In the genomic region with DNA sequence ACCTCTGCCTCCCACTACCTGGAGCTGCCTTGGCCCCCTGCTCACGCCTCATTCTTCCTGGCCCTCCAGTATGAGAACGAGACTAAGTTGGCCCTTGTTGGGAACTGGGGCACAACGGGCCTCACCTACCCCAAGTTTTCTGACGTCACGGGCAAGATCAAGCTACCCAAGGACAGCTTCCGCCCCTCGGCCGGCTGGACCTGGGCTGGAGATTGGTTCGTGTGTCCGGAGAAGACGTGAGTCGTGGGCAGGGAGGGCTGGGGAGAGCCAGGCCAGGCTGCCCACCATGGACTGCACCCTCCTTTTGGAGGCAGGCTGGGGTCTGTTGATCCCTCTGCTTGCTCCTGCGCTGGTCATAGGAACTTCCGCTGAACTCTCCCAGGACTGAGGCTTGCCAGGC, we compare ENCODE assay signal across 28 cellular contexts.
"Had no signal": no experiment of that assay in that cellular context is flagged by ENCODE, and none has a peak within 500 bp of the region (broad histone marks: within the 10 kb centered on the region; RNA-seq: fewer than 3 reads in every experiment).

No MANE protein-coding gene starts in this region.

- H3K4me1 ChIP-seq: colonic mucosa, esophagus squamous epithelium, foreskin keratinocyte, gastrocnemius medialis, gastroesophageal sphincter, heart left ventricle had no signal

- H3K36me3 ChIP-seq: colonic mucosa, esophagus squamous epithelium had no signal

- H3K27ac ChIP-seq: colonic mucosa, coronary artery, dorsolateral prefrontal cortex, epithelial cell of prostate, esophagus muscularis mucosa, esophagus squamous epithelium, foreskin keratinocyte, gastrocnemius medialis, gastroesophageal sphincter, heart left ventricle, heart right ventricle had no signal

- H3K27me3 ChIP-seq: colonic mucosa, dorsolateral prefrontal cortex, esophagus muscularis mucosa, esophagus squamous epithelium, gastrocnemius medialis, gastroesophageal sphincter, heart left ventricle, heart right ventricle had no signal

- H3K9me3 ChIP-seq: colonic mucosa, esophagus muscularis mucosa, esophagus squamous epithelium, gastrocnemius medialis, gastroesophageal sphincter, heart left ventricle, heart right ventricle had no signal

- ATAC-seq: effector memory CD8-positive, alpha-beta T cell; esophagus mucosa; foreskin keratinocyte; gastrocnemius medialis; gastroesophageal sphincter; heart left ventricle; heart right ventricle had no signal

- H3K4me3 ChIP-seq: colonic mucosa, coronary artery, dorsolateral prefrontal cortex, esophagus muscularis mucosa, esophagus squamous epithelium, gastrocnemius medialis, gastroesophageal sphincter, heart left ventricle, heart right ventricle had no signal

- DNase-seq: colonic mucosa; cortex of kidney; dermis blood vessel endothelial cell; dorsolateral prefrontal cortex; effector CD4-positive, alpha-beta T cell; effector CD8-positive, alpha-beta T cell; effector memory CD4-positive, alpha-beta T cell; effector memory CD8-positive, alpha-beta T cell; endodermal cell; erythroblast; esophagus squamous epithelium; foreskin fibroblast; foreskin keratinocyte; foreskin melanocyte; gastrocnemius medialis; glutamatergic neuron; head of caudate nucleus; heart left ventricle; heart right ventricle had no signal

- FAIRE-seq: colon, endometrium, endothelial cell of umbilical vein, frontal cortex had no signal
